Comparison of ENCODE assay signal across 8 cellular contexts in the genomic region with DNA sequence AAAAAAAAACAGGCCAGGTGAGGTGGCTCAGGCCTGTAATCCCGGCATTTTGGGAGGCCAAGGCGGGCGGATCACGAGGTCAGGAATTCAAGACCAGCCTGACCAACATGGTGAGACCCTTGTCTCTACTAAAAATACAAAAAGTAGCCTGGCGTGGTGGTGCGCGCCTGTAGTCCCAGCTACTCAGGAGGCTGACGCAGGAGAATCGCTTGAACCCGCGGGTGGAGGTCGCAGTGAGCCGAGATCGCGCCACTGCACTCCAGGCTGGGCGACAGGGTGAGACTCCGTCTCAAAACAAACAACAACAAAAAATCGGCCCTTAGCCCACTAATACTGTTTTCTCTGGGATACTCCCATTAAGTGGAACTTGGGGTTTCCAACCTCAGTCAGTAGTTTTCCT. TPM values are rescaled to one million over a fixed set of nuclear protein-coding genes. Genes with fewer than 3 reads are reported as not detected.
DNase-seq lines count a peak whose midpoint lies in the region; ATAC-seq and TF ChIP-seq lines count a peak whose summit lies in the region.
"Not testable (repeated sequence)": the region's sequence is repeated elsewhere in the genome, so short reads cannot be mapped to it uniquely, and the experiment has no call there.

No MANE protein-coding gene starts in this region.

- not testable (repeated sequence) for H3K9me3 ChIP-seq in DND-41 (ENCODE audit: insufficient read depth, low read length, severe bottlenecking); MG63; mesenchymal stem cell (ENCODE audit: control insufficient read depth, low read length)

- H3K9ac ChIP-seq in DND-41 (ENCODE audit: low read depth, low read length) (peak overlapping the region; percentile 86), mesenchymal stem cell (ENCODE audit: low read length) (peak overlapping the region; percentile 94)
- not testable (repeated sequence) for H3K9ac ChIP-seq in rectal smooth muscle tissue (ENCODE audit: low read length)

- not testable (repeated sequence) for H2AK5ac ChIP-seq in mesenchymal stem cell (ENCODE audit: low read length, severe bottlenecking)

- DNase-seq in DND-41; MG63; activated CD4-positive, alpha-beta T cell treated with anti-CD3 and anti-CD28 coated beads, Interleukin-2, amount 10 ng/mL, durations not matched to agents 24 days and 14 days; fibroblast of the aortic adventitia (ENCODE audit: low read depth); mesenchymal stem cell: not testable (repeated sequence)

- H4K8ac ChIP-seq in mesenchymal stem cell (ENCODE audit: low read length), result not testable (repeated sequence)

- intact Hi-C loops in activated CD4-positive, alpha-beta T cell treated with anti-CD3 and anti-CD28 coated beads, Interleukin-2, amount 10 ng/mL, durations not matched to agents 24 days and 14 days (cut with micrococcal nuclease), result loop anchor here (2.0 kb wide), 1 partner anchor 23 kb away; no protein-coding TSS in a partner anchor

- not testable (repeated sequence) for H3K27me3 ChIP-seq in DND-41 (ENCODE audit: insufficient read depth, low read length, poor library complexity); MG63; mesenchymal stem cell (ENCODE audit: control insufficient read depth in 1 of 2, insufficient read depth in 1 of 2, low read length in 2 of 2); rectal smooth muscle tissue (ENCODE audit: control insufficient read depth, insufficient read depth, low read length)

- H3K9me3 Mint-ChIP-seq in activated CD4-positive, alpha-beta T cell treated with anti-CD3 and anti-CD28 coated beads, Interleukin-2, amount 10 ng/mL, durations not matched to agents 24 days and 14 days; brain: not testable (repeated sequence)

- not testable (repeated sequence) for H4K91ac ChIP-seq in mesenchymal stem cell (ENCODE audit: low read length)

- H3K27ac Mint-ChIP-seq in activated CD4-positive, alpha-beta T cell treated with anti-CD3 and anti-CD28 coated beads, Interleukin-2, amount 10 ng/mL, durations not matched to agents 24 days and 14 days, result not testable (repeated sequence)
- H3K27ac Mint-ChIP-seq in brain, result peak overlapping the region in 3 of 5 experiments; percentile 97 to 99 (median 98)

- peaks cover 34% of the 10 kb centered on the region for H3K4me1 ChIP-seq in DND-41 (ENCODE audit: insufficient read depth, low read length)
- not testable (repeated sequence) for H3K4me1 ChIP-seq in mesenchymal stem cell (ENCODE audit: control insufficient read depth, insufficient read depth, low read depth, low read length); rectal smooth muscle tissue (ENCODE audit: control insufficient read depth, insufficient read depth, low read length); urinary bladder (ENCODE audit: insufficient read depth)

- peaks cover 19% of the 10 kb centered on the region for H3K79me2 ChIP-seq in DND-41 (ENCODE audit: insufficient read depth, low read length)

- H2BK5ac ChIP-seq in mesenchymal stem cell (ENCODE audit: low read depth, low read length, poor library complexity, severe bottlenecking), result not testable (repeated sequence)

- not testable (repeated sequence) for ATAC-seq in DND-41 (ENCODE audit: insufficient read depth, low read depth)

- not testable (repeated sequence) for H2BK120ac ChIP-seq in mesenchymal stem cell (ENCODE audit: low read depth, low read length)

- not testable (repeated sequence) for TF ChIP-seq CTCF in DND-41 (IDR thresholded peaks at IDR 0.05; ENCODE audit: borderline replicate concordance, extremely low read depth, low read length, poor library complexity, severe bottlenecking); brain (conservative IDR thresholded peaks at IDR 0.05); fibroblast of the aortic adventitia (IDR thresholded peaks at IDR 0.05; ENCODE audit: insufficient read depth, low read length)

- not testable (repeated sequence) for H2BK15ac ChIP-seq in mesenchymal stem cell (ENCODE audit: low read depth, poor library complexity, severe bottlenecking)

- peak overlapping the region; percentile 92 for H2AFZ ChIP-seq in DND-41 (ENCODE audit: low read depth, low read length)
- not testable (repeated sequence) for H2AFZ ChIP-seq in mesenchymal stem cell (ENCODE audit: low read depth, low read length)

- peak overlapping the region; percentile 99 for H3K4me3 Mint-ChIP-seq in activated CD4-positive, alpha-beta T cell treated with anti-CD3 and anti-CD28 coated beads, Interleukin-2, amount 10 ng/mL, durations not matched to agents 24 days and 14 days
- H3K4me3 Mint-ChIP-seq in brain, result peak overlapping the region; percentile 98 to 100 (median 100)

- H3K36me3 Mint-ChIP-seq in activated CD4-positive, alpha-beta T cell treated with anti-CD3 and anti-CD28 coated beads, Interleukin-2, amount 10 ng/mL, durations not matched to agents 24 days and 14 days (ENCODE audit: low read depth), result peaks cover 25% of the 10 kb centered on the region
- peaks cover 51% of the 10 kb centered on the region for H3K36me3 Mint-ChIP-seq in brain

- H4K20me1 ChIP-seq in DND-41 (ENCODE audit: insufficient read depth, low read length), result not testable (repeated sequence)

- H3K27ac ChIP-seq in DND-41 (ENCODE audit: low read length); mesenchymal stem cell (ENCODE audit: low read length, poor library complexity, severe bottlenecking); rectal smooth muscle tissue (ENCODE audit: low read depth, low read length); urinary bladder (ENCODE audit: low read depth): not testable (repeated sequence)

- not testable (repeated sequence) for H3K14ac ChIP-seq in mesenchymal stem cell (ENCODE audit: low read length in 2 of 2)

- peaks cover 15% of the 10 kb centered on the region for H3K79me1 ChIP-seq in mesenchymal stem cell (replicated peaks; ENCODE audit: low read length, poor library complexity, severe bottlenecking)

- H3K27me3 Mint-ChIP-seq in activated CD4-positive, alpha-beta T cell treated with anti-CD3 and anti-CD28 coated beads, Interleukin-2, amount 10 ng/mL, durations not matched to agents 24 days and 14 days; brain: not testable (repeated sequence)

- H3K23ac ChIP-seq in mesenchymal stem cell (ENCODE audit: low read length in 2 of 2), result not testable (repeated sequence)

- H3K36me3 ChIP-seq in DND-41 (ENCODE audit: insufficient read depth, low read length), result peaks cover 29% of the 10 kb centered on the region
- H3K36me3 ChIP-seq in MG63, result peaks cover 43% of the 10 kb centered on the region
- H3K36me3 ChIP-seq in mesenchymal stem cell (ENCODE audit: control insufficient read depth in 1 of 2, insufficient read depth in 2 of 2, low read depth in 1 of 2, low read length in 2 of 2), result peaks cover 2 to 57% of the 10 kb centered on the region in 2 experiments
- H3K36me3 ChIP-seq in rectal smooth muscle tissue (ENCODE audit: control insufficient read depth, insufficient read depth, low read length); urinary bladder (ENCODE audit: insufficient read depth): not testable (repeated sequence)

- peak overlapping the region in 1 of 2 experiments; percentile 42 for H2BK12ac ChIP-seq in mesenchymal stem cell (ENCODE audit: low read length in 2 of 2)

- peak overlapping the region in 1 of 2 experiments; percentile 16 for H3K4ac ChIP-seq in mesenchymal stem cell (ENCODE audit: low read depth in 1 of 2, low read length in 2 of 2)

- 93% methylated on average over 18 of the region's 18 CpGs for WGBS in mesenchymal stem cell
- 84% methylated on average over 18 of the region's 18 CpGs for WGBS in urinary bladder

- H3K4me2 ChIP-seq in DND-41 (ENCODE audit: insufficient read depth, low read length) (peak overlapping the region; percentile 93), mesenchymal stem cell (ENCODE audit: low read length, poor library complexity, severe bottlenecking) (peak overlapping the region; percentile 61)

- peak overlapping the region; percentile 74 to 88; a peak in 3 of 4 replicates for H3K4me3 ChIP-seq in DND-41 (ENCODE audit: low read depth in 1 of 2, low read length in 2 of 2)
- peak overlapping the region; percentile 79 for H3K4me3 ChIP-seq in MG63
- peak overlapping the region; percentile 90 for H3K4me3 ChIP-seq in fibroblast of the aortic adventitia (ENCODE audit: low read depth, low read length)
- H3K4me3 ChIP-seq in mesenchymal stem cell (ENCODE audit: insufficient read depth in 1 of 2, low read depth in 1 of 2, low read length in 2 of 2), result peak overlapping the region; percentile 12 to 95
- peak overlapping the region; percentile 92 for H3K4me3 ChIP-seq in rectal smooth muscle tissue (ENCODE audit: low read length)
- H3K4me3 ChIP-seq in urinary bladder (ENCODE audit: low read depth, low read length), result peak overlapping the region; percentile 74

- H3K4me1 Mint-ChIP-seq in activated CD4-positive, alpha-beta T cell treated with anti-CD3 and anti-CD28 coated beads, Interleukin-2, amount 10 ng/mL, durations not matched to agents 24 days and 14 days, result peaks cover 26% of the 10 kb centered on the region
- H3K4me1 Mint-ChIP-seq in brain, result peaks cover 57% of the 10 kb centered on the region

- not testable (repeated sequence) for H3K18ac ChIP-seq in mesenchymal stem cell (ENCODE audit: low read depth in 1 of 2, low read length in 2 of 2)

RNA-seq across cellular contexts. Expression of a gene that starts 1.1 kb away (rescaled TPM):
- total RNA-seq in MG63 (2014; rRNA removed; shearing (Covaris generic); ENCODE audit: low replicate concordance), result 52.7 and 109 TPM in 2 replicates
- 19.7 and 24.7 TPM in 2 replicates for total RNA-seq in activated CD4-positive, alpha-beta T cell treated with anti-CD3 and anti-CD28 coated beads, Interleukin-2, amount 10 ng/mL, durations not matched to agents 24 days and 14 days
- polyA plus RNA-seq in brain (ENCODE audit: insufficient read depth, low read depth, low replicate concordance), result 10.3 TPM
- total RNA-seq in fibroblast of the aortic adventitia (ENCODE audit: low replicate concordance), result 30.9 and 87.8 TPM in 2 replicates
- polyA plus RNA-seq in mesenchymal stem cell (2013, experiment 1 of 2), result 45.4 TPM
- 46.8 TPM for polyA plus RNA-seq in mesenchymal stem cell (2013, experiment 2 of 2)
- total RNA-seq in urinary bladder, result 109 TPM
- 9.2 TPM for polyA plus RNA-seq in urinary bladder

RNA-seq across cellular contexts. Expression of a gene that starts 1.2 kb away (rescaled TPM):
- total RNA-seq in MG63 (2014; rRNA removed; shearing (Covaris generic); ENCODE audit: low replicate concordance), result 1.6 and 1.7 TPM in 2 replicates
- total RNA-seq in activated CD4-positive, alpha-beta T cell treated with anti-CD3 and anti-CD28 coated beads, Interleukin-2, amount 10 ng/mL, durations not matched to agents 24 days and 14 days, result 1.1 and 1.4 TPM in 2 replicates
- polyA plus RNA-seq in brain (ENCODE audit: insufficient read depth, low read depth, low replicate concordance), result 3.7 TPM
- total RNA-seq in fibroblast of the aortic adventitia (ENCODE audit: low replicate concordance), result 4.2 and 5.0 TPM in 2 replicates
- polyA plus RNA-seq in mesenchymal stem cell (2013, experiment 1 of 2), result 6.0 TPM
- polyA plus RNA-seq in mesenchymal stem cell (2013, experiment 2 of 2), result 6.4 TPM
- total RNA-seq in urinary bladder, result 4.9 TPM
- polyA plus RNA-seq in urinary bladder, result 3.4 TPM
